Comparison of ENCODE assay signal across 27 cellular contexts in genomic region chr3:187629711-187630110, GRCh38. TPM values are rescaled to one million over a fixed set of nuclear protein-coding genes. Genes with fewer than 3 reads are reported as not detected.
DNase-seq lines count a peak whose midpoint lies in the region; ATAC-seq and TF ChIP-seq lines count a peak whose summit lies in the region.
"Had no signal": no experiment of that assay in that cellular context is flagged by ENCODE, and none has a peak within 500 bp of the region (broad histone marks: within the 10 kb centered on the region; RNA-seq: fewer than 3 reads in every experiment).

No MANE protein-coding gene starts in this region.

- DNase-seq in ELR (ENCODE audit: low read depth), result peak; percentile 56
- DNase-seq in RPMI7951 (ENCODE audit: low read depth), result peak; percentile 10
- DNase-seq in epithelial cell of esophagus (ENCODE audit: low read depth), result peak; percentile 63
- DNase-seq in renal cortical epithelial cell (ENCODE audit: low read depth), result peak; percentile 98
- no peak for DNase-seq in GDM1 (lab: John Stamatoyannopoulos, UW)
- DNase-seq in H7, result no peak
- DNase-seq: activated CD4-positive, alpha-beta T cell treated with anti-CD3 and anti-CD28 coated beads for 4 hours; activated naive CD4-positive, alpha-beta T cell; activated T-cell treated with anti-CD3 and anti-CD28 coated beads, Interleukin-2, amount 50 U/mL, for 4 hours; dermis blood vessel endothelial cell; GOT3; naive thymus-derived CD8-positive, alpha-beta T cell; NCI-H1105; NCI-H2029 treated with DMSO at 0.1 percent for 48 hours; NCI-H2227 treated with DMSO at 0.1 percent for 48 hours; ovary; right cardiac atrium; stimulated activated CD4-positive, alpha-beta T cell treated with anti-CD3 and anti-CD28 coated beads, Interleukin-15, amount 100 ng/mL, for 24 hours; stimulated activated CD8-positive, alpha-beta memory T cell treated with anti-CD3 and anti-CD28 coated beads, Interleukin-4, amount 100 ng/mL, for 48 hours; T-helper 17 cell had no signal

- peaks cover 3% of the 10 kb centered on the region for H3K27me3 ChIP-seq in H7 (ENCODE audit: control insufficient read depth, insufficient read depth, low read length)
- H3K27me3 ChIP-seq: ovary, tibial nerve had no signal

- no peak for ATAC-seq in HG03432 (IDR thresholded peaks at IDR 0.05; ENCODE audit: unreplicated experiment)
- ATAC-seq: activated T-cell treated with anti-CD3 and anti-CD28 coated beads, Interleukin-2, amount 50 U/mL, for 4 hours; foreskin keratinocyte; GM12878; naive thymus-derived CD8-positive, alpha-beta T cell; right cardiac atrium; T-helper 17 cell had no signal

- H3K36me3 ChIP-seq in H7 (replicated peaks; ENCODE audit: control insufficient read depth, insufficient read depth, low read length), result no peaks in the 10 kb centered on the region
- H3K36me3 ChIP-seq: ovary, tibial nerve had no signal

- no peak for TF ChIP-seq CTCF in epithelial cell of esophagus (IDR thresholded peaks at IDR 0.05; ENCODE audit: insufficient read depth, low read depth, low read length, missing control alignments)

- H3K4me3 ChIP-seq in epithelial cell of esophagus (ENCODE audit: low read length), result no peak overlapping the region
- H3K4me3 ChIP-seq in H7 (ENCODE audit: insufficient read depth, low read depth, low read length), result no peak overlapping the region
- H3K4me3 ChIP-seq: GM12878, ovary, SK-N-MC, tibial nerve had no signal

RNA-seq across cellular contexts. Expression of gene SST, which starts 40.5 kb away (rescaled TPM):
- not detected in 2 replicates for total RNA-seq in RPMI7951 (2014; rRNA removed; shearing (Covaris generic))
- 4.1 TPM in 1 of 2 replicates, not detected in the other for total RNA-seq in renal cortical epithelial cell
- total RNA-seq in H7 (2014; rRNA removed; shearing (Covaris generic)), result 0.45 TPM in 1 of 2 replicates, not detected in the other
- total RNA-seq: activated CD8-positive, alpha-beta memory T cell treated with anti-CD3 and anti-CD28 coated beads for 36 hours; activated T-cell treated with anti-CD3 and anti-CD28 coated beads, Interleukin-2, amount 50 U/mL, for 4 hours; cardiac septum; dermis blood vessel endothelial cell; foreskin keratinocyte; naive thymus-derived CD8-positive, alpha-beta T cell; T-helper 17 cell; tibial nerve had no signal

Comparison
In these comparisons a context has a peak if more than half of its experiments do, and no peak if none do; other contexts are left out.
1. DNase-seq: peak in ELR (single experiment), RPMI7951 (single experiment), epithelial cell of esophagus (single experiment) and renal cortical epithelial cell (single experiment); none in GDM1 (single experiment) and H7 (single experiment).